Comparison of ENCODE assay signal across 8 cellular contexts in the genomic region with DNA sequence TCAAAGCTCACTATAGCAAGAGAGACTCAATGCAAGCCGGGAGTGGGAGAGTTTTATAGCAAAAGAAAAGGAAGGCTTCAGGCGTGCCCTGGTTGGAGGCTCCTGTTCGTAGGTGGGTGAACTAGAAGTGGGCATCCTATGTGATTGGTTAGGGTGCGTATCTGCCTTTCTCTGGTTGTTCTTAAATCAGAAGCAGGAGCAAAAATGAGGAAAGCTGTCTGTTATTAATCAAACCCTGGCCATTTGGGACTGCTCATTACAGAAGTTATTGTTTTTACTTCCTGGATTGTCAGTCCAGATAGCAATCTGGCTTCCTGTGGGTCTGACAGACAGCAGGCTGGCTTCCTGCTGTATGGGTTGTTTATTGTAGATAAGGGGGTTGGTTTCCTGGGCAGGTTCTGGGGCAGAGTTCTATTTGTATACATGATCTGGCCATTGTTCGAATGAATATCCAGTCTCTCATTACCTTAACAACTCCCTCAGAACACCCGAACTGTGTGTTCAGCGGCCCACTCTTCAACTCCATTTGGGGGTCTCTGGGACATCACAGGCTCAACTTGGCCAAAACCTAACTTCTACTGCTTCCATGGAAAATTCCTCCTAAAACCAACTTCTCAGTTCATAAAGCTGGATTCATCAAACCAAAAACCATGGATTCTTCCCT. TPM values are rescaled to one million over a fixed set of nuclear protein-coding genes. Genes with fewer than 3 reads are reported as not detected.
DNase-seq lines count a peak whose midpoint lies in the region; ATAC-seq and TF ChIP-seq lines count a peak whose summit lies in the region.

No MANE protein-coding gene starts in this region.

- no peaks in the 10 kb centered on the region for H3K27me3 ChIP-seq in SJSA1 (replicated peaks)
- H3K27me3 ChIP-seq in esophagus (ENCODE audit: control insufficient read depth in 1 of 2, insufficient read depth in 2 of 2, low read length in 2 of 2) = no peaks in the 10 kb centered on the region
- H3K27me3 ChIP-seq in psoas muscle (ENCODE audit: insufficient read depth in 3 of 3, low read length in 2 of 3) = no peaks in the 10 kb centered on the region

- peak overlapping the region; percentile 91 for H3K4me3 ChIP-seq in GM12875 (ENCODE audit: low read depth, low read length)
- H3K4me3 ChIP-seq in SJSA1 = peak overlapping the region; percentile 73; the same call in 1 of the 2 replicates
- H3K4me3 ChIP-seq in esophagus (ENCODE audit: low read depth in 1 of 2, low read length in 2 of 2) = peak overlapping the region; percentile 6 to 81
- peak overlapping the region; percentile 99 for H3K4me3 ChIP-seq in psoas muscle

- no peak overlapping the region for H3K27ac ChIP-seq in SJSA1
- H3K27ac ChIP-seq in esophagus (ENCODE audit: low read depth in 2 of 2, low read length in 1 of 2) = no peak overlapping the region
- peak overlapping the region; percentile 63 for H3K27ac ChIP-seq in psoas muscle

- intact Hi-C loops in psoas muscle (cut with DNase I) = no loop called here

- DNase-seq in SJSA1 (ENCODE audit: low read depth in 1 of 2, low spot score in 2 of 2) (no peak), psoas muscle (no peak), glomerular visceral epithelial cell (ENCODE audit: extremely low spot score) (no peak), T-helper 9 cell (no peak)

- peak in 1 of 4 donors; percentile 21 for ATAC-seq in psoas muscle
- no peak for ATAC-seq in GM21447 (IDR thresholded peaks at IDR 0.05; ENCODE audit: unreplicated experiment)
- no peak for ATAC-seq in GM21619 (IDR thresholded peaks at IDR 0.05; ENCODE audit: unreplicated experiment)

- H3K9me3 ChIP-seq in SJSA1 (replicated peaks) (peaks cover 21% of the 10 kb centered on the region), esophagus (ENCODE audit: control insufficient read depth in 2 of 2, insufficient read depth in 1 of 2, low read depth in 1 of 2, low read length in 1 of 2) (peaks cover 23 to 40% of the 10 kb centered on the region in 2 donors), psoas muscle (peaks cover 29% of the 10 kb centered on the region)

- TF ChIP-seq CTCF in GM12875 (IDR thresholded peaks at IDR 0.05; ENCODE audit: borderline replicate concordance, insufficient read depth, low read depth, low read length) (no peak), psoas muscle (IDR thresholded peaks at IDR 0.05) (no peak)

- WGBS in esophagus, 2 donors = 73 to 77% methylated on average over 7 of the region's 7 CpGs
- WGBS in psoas muscle, 3 donors = 78 to 79% (median 79%) methylated on average over 7 of the region's 7 CpGs

- H3K36me3 ChIP-seq in SJSA1 (peaks cover 27% of the 10 kb centered on the region), esophagus (ENCODE audit: control insufficient read depth in 2 of 2, insufficient read depth in 2 of 2, low read length in 1 of 2) (peaks cover 25 to 30% of the 10 kb centered on the region in 2 donors), psoas muscle (ENCODE audit: insufficient read depth in 1 of 2, low read depth in 1 of 2) (peaks cover 26 to 35% of the 10 kb centered on the region in 2 donors)

- H3K4me1 ChIP-seq in SJSA1 (replicated peaks) (peaks cover 44% of the 10 kb centered on the region), esophagus (ENCODE audit: control insufficient read depth in 2 of 2, insufficient read depth in 2 of 2, low read length in 1 of 2) (peaks cover 0 to 10% of the 10 kb centered on the region in 2 donors), psoas muscle (peaks cover 11% of the 10 kb centered on the region)

RNA-seq across cellular contexts. Expression of a gene that starts 1.6 kb away (rescaled TPM):
- total RNA-seq in SJSA1 (2014; rRNA removed; shearing (Covaris generic)) = 2.9 and 4.8 TPM in 2 replicates
- polyA plus RNA-seq in esophagus = under 1 TPM; 0.41 to 0.65 TPM
- total RNA-seq in psoas muscle = 1 to 10 TPM; 1.5 to 4.2 (median 2.0) TPM
- polyA plus RNA-seq in psoas muscle = 1 to 10 TPM in 1 of 3 donors, under 1 TPM in 2; 0.83 to 1.3 (median 0.93) TPM

RNA-seq across cellular contexts. Expression of a gene that starts 35.7 kb away (rescaled TPM):
- 2.8 and 4.3 TPM in 2 replicates for total RNA-seq in SJSA1 (2014; rRNA removed; shearing (Covaris generic))
- polyA plus RNA-seq in esophagus (1 to 10 TPM in 1 of 2 donors, under 1 TPM in 1; 0.80 to 1.3 TPM), psoas muscle (1 to 10 TPM in 2 of 3 donors, under 1 TPM in 1; 0.91 to 6.6 (median 1.9) TPM)
- total RNA-seq in psoas muscle = 1 to 10 TPM in 3 of 4 donors, under 1 TPM in 1; 0.86 to 2.1 (median 1.6) TPM

RNA-seq across cellular contexts. Expression of a gene that starts 37.7 kb away (rescaled TPM):
- total RNA-seq in SJSA1 (2014; rRNA removed; shearing (Covaris generic)) = 14.0 and 21.6 TPM in 2 replicates
- polyA plus RNA-seq in esophagus (10 to 100 TPM; 11.7 to 14.0 TPM), psoas muscle (10 to 100 TPM; 15.6 to 33.4 (median 17.4) TPM)
- 10 to 100 TPM; 36.3 to 55.0 (median 38.3) TPM for total RNA-seq in psoas muscle

Comparison
In these comparisons a context has a peak if more than half of its experiments do, and no peak if none do; other contexts are left out.
1. H3K4me3 ChIP-seq: peak in every context shown above with its lines; median percentile 99 in psoas muscle; 91 in GM12875; 73 in SJSA1; 44 in esophagus.